Comparison of ENCODE assay signal across 19 cellular contexts in genomic region chr21:31258073-31258472, GRCh38.
"Had no signal": no experiment of that assay in that cellular context is flagged by ENCODE, and none has a peak within 500 bp of the region (broad histone marks: within the 10 kb centered on the region; RNA-seq: fewer than 3 reads in every experiment).

No MANE protein-coding gene starts in this region.

- DNase-seq: activated CD8-positive, alpha-beta memory T cell treated with anti-CD3 and anti-CD28 coated beads for 24 hours; activated CD8-positive, alpha-beta memory T cell treated with anti-CD3 and anti-CD28 coated beads, Interleukin-2, amount 50 U/mL, for 4 hours; activated naive CD4-positive, alpha-beta T cell treated with Interleukin-2 at 50 U/mL for 16 hours; activated naive CD8-positive, alpha-beta T cell treated with anti-CD3 and anti-CD28 coated beads for 36 hours; activated T-cell treated with anti-CD3 and anti-CD28 coated beads, Interleukin-2, amount 50 U/mL, for 24 hours; amniotic stem cell; cerebellar nuclear complex; glutamatergic neuron; immature natural killer cell; lower lobe of right lung; mesendoderm; mucosa of descending colon; naive thymus-derived CD4-positive, alpha-beta T cell; posterior cingulate gyrus; right lobe of liver; small intestine; stimulated activated naive B cell treated with anti-CD40 and anti-IgM and Interleukin-4, amounts not matched to agents 10 μg/mL and 1 μg/mL and 100 μg/mL, for 72 hours; transverse colon had no signal

- H3K36me3 ChIP-seq: lower lobe of right lung, right lobe of liver, transverse colon had no signal

- H3K27me3 ChIP-seq: hepatocyte, right lobe of liver, transverse colon had no signal

- H3K27ac ChIP-seq: hepatocyte, lower lobe of right lung, right lobe of liver, transverse colon had no signal

- H3K9me3 ChIP-seq: lower lobe of right lung, mucosa of descending colon, right lobe of liver, transverse colon had no signal

- H3K4me3 ChIP-seq: hepatocyte, lower lobe of right lung, mucosa of descending colon, right lobe of liver, transverse colon had no signal

- H2AFZ ChIP-seq: hepatocyte had no signal

- H3K79me2 ChIP-seq: hepatocyte had no signal

- H3K4me1 ChIP-seq: lower lobe of right lung, right lobe of liver, transverse colon had no signal

- H3K4me2 ChIP-seq: hepatocyte had no signal
